Comparison of ENCODE assay signal across 8 cellular contexts in the genomic region with DNA sequence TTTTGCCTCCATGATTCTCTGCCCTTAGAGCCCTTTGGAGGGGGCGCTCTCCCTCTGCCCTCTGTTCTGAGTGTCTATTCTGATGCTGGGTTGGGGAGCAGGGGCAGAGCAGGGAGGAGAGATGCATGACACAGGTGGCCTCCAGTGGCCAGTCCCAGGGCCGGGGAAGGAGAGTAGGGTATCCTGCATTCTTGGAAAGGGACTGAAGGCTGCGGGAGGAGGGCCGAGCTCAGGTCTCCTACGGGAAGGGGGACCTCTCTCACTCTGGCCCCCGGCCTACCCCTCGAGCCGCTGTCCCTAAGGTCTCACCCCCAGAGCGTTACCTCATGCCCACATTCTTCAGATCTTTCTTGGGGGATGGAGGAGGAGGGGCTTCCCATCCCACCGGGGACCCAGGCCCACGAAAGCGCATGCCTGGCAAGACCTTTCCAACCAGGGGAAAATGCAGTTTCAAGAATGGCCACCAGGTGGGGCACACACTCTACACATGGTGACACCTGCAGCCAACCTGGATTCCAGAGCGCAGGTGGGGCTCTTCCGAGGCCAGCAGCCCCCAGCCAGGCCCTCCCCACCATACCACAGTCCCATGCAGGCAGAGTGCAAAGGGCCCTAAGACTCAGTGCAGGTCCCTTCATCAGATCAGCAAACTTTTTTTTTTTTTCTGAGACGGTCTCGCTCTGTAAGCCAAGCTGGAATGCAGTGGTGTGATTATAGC.
DNase-seq lines count a peak whose midpoint lies in the region; ATAC-seq and TF ChIP-seq lines count a peak whose summit lies in the region.

No MANE protein-coding gene starts in this region.

- H3K36me3 Mint-ChIP-seq in nephron progenitor cell (ENCODE audit: low read depth) = peaks cover 28% of the 10 kb centered on the region

- no peaks in the 10 kb centered on the region for H3K36me3 ChIP-seq in A673 (ENCODE audit: insufficient read depth, low read length, poor library complexity, severe bottlenecking)

- H3K4me3 ChIP-seq in A673 (ENCODE audit: low read depth, low read length, poor library complexity, severe bottlenecking) (no peak overlapping the region), epithelial cell of proximal tubule (ENCODE audit: low read depth, low read length) (no peak overlapping the region)

- TF ChIP-seq CTCF in A673 (conservative IDR thresholded peaks at IDR 0.05; ENCODE audit: low read depth, low read length) (peak; percentile 91), epithelial cell of proximal tubule (conservative IDR thresholded peaks at IDR 0.05; ENCODE audit: low read depth, low read length) (peak; percentile 88), nephron progenitor cell (IDR thresholded peaks at IDR 0.05) (peak; percentile 91)

- H3K27me3 Mint-ChIP-seq in nephron progenitor cell (ENCODE audit: low read depth, poor library complexity) = no peaks in the 10 kb centered on the region

- H3K9me3 Mint-ChIP-seq in nephron progenitor cell = no peaks in the 10 kb centered on the region

- ATAC-seq in GM18907 (IDR thresholded peaks at IDR 0.05; ENCODE audit: unreplicated experiment) (peak; percentile 44), HG03108 (IDR thresholded peaks at IDR 0.05; ENCODE audit: unreplicated experiment) (no peak)
- no peak for ATAC-seq in stimulated activated naive CD8-positive, alpha-beta T cell treated with anti-CD3 and anti-CD28 coated beads, Interleukin-15, Interleukin-2, amounts not matched to agents 100 U/mL and 50 U/mL, for 24 hours

- no peaks in the 10 kb centered on the region for H3K4me1 ChIP-seq in A673 (ENCODE audit: insufficient read depth, low read length, poor library complexity, severe bottlenecking)

- H3K27ac ChIP-seq in A673 (ENCODE audit: low read depth, low read length, poor library complexity, severe bottlenecking) = no peak overlapping the region

- H3K9me3 ChIP-seq in A673 (ENCODE audit: low read depth, low read length, poor library complexity, severe bottlenecking) = no peaks in the 10 kb centered on the region

- peaks cover 6% of the 10 kb centered on the region for H3K4me1 Mint-ChIP-seq in nephron progenitor cell

- H3K27ac Mint-ChIP-seq in nephron progenitor cell = no peak overlapping the region

- no TSS peak for BruUV-seq in A673 (replicated peaks; lab: Mats Ljungman, UMichigan)

- DNase-seq in A673 (ENCODE audit: low spot score) (peak; percentile 62), NCI-H82 (lab: John Stamatoyannopoulos, UW) (peak; percentile 80), epithelial cell of proximal tubule (ENCODE audit: low read depth) (no peak), nephron progenitor cell (peak; percentile 91)
- DNase-seq in activated CD8-positive, alpha-beta memory T cell treated with anti-CD3 and anti-CD28 coated beads, Interleukin-2, amount 50 U/mL, for 24 hours (ENCODE audit: extremely low read depth) = peak; percentile 47
- DNase-seq in stimulated activated naive CD8-positive, alpha-beta T cell treated with anti-CD3 and anti-CD28 coated beads, Interleukin-15, Interleukin-2, amounts not matched to agents 100 U/mL and 50 U/mL, for 24 hours = peak; percentile 82

- H3K27me3 ChIP-seq in A673 (replicated peaks; ENCODE audit: insufficient read depth, low read depth, low read length, poor library complexity) = no peaks in the 10 kb centered on the region

- no peak overlapping the region for H3K4me3 Mint-ChIP-seq in nephron progenitor cell

- intact Hi-C loops in A673 (cut with micrococcal nuclease; ENCODE audit: unreplicated experiment) = loop anchor here (1.0 to 10.0 kb wide), 2 partner anchors 272 to 730 kb away; a partner anchor contains a TSS

- POLR2A ChIA-PET in A673 (lab: Charles Lee; ENCODE audit: low non-redundant PET) = no interaction called here

- CTCF ChIA-PET in A673 (lab: Charles Lee) = interaction anchor here (0.6 to 1.3 kb wide), 10 partner anchors 11 to 746 kb away, joined by 3 to 10 read pairs (median 4); no protein-coding TSS in a partner anchor
